Comparison of ENCODE assay signal across 1 cellular context in genomic region chr5:137896560-137896959, GRCh38.
TF ChIP-seq lines count a peak whose summit lies in the region.

No MANE protein-coding gene starts in this region.

TF ChIP-seq in H1, 55 proteins besides CTCF, POLR2A, EP300 and RAD21:
- TF ChIP-seq CHD1 (IDR thresholded peaks at IDR 0.05; ENCODE audit: low read depth, low read length) (no peak), KDM5A (IDR thresholded peaks at IDR 0.05; ENCODE audit: low read length) (no peak), CBX8 (IDR thresholded peaks at IDR 0.05; ENCODE audit: borderline replicate concordance, low read depth, low read length) (no peak), BCL11A (IDR thresholded peaks at IDR 0.05; ENCODE audit: low read depth in 2 of 2, low read length in 2 of 2) (no peak), KDM4A (IDR thresholded peaks at IDR 0.05; ENCODE audit: low read depth, low read length, severe bottlenecking) (no peak), YY1 (IDR thresholded peaks at IDR 0.05; ENCODE audit: low read depth, low read length) (no peak), SP4 (IDR thresholded peaks at IDR 0.05; ENCODE audit: low read length) (no peak), USF2 (IDR thresholded peaks at IDR 0.05; ENCODE audit: low read length) (no peak), CBX5 (IDR thresholded peaks at IDR 0.05; ENCODE audit: low read depth, low read length) (no peak), SP1 (IDR thresholded peaks at IDR 0.05; ENCODE audit: low read depth, low read length) (no peak), TAF7 (optimal IDR thresholded peaks at IDR 0.05; ENCODE audit: borderline replicate concordance, low read depth, low read length) (no peak), KDM1A (IDR thresholded peaks at IDR 0.05; ENCODE audit: borderline replicate concordance, low read length) (no peak), TAF1 (IDR thresholded peaks at IDR 0.05; ENCODE audit: low read depth, low read length) (no peak), POLR2AphosphoS5 (IDR thresholded peaks at IDR 0.05; ENCODE audit: low read depth, low read length) (no peak), CHD7 (IDR thresholded peaks at IDR 0.05; ENCODE audit: insufficient replicate concordance, low read length) (no peak), SRF (IDR thresholded peaks at IDR 0.05; ENCODE audit: low read depth, low read length) (no peak), EZH2 (IDR thresholded peaks at IDR 0.05; ENCODE audit: low read depth, low read length, severe bottlenecking) (no peak), ATF3 (IDR thresholded peaks at IDR 0.05; ENCODE audit: insufficient read depth, low read depth, low read length) (no peak)
